Comparison of ENCODE assay signal across 23 cellular contexts in genomic region chr6:161976569-161976968, GRCh38.
DNase-seq lines count a peak whose midpoint lies in the region; ATAC-seq, FAIRE-seq and TF ChIP-seq lines count a peak whose summit lies in the region.
"Had no signal": no experiment of that assay in that cellular context is flagged by ENCODE, and none has a peak within 500 bp of the region (broad histone marks: within the 10 kb centered on the region; RNA-seq: fewer than 3 reads in every experiment).

No MANE protein-coding gene starts in this region.

- H3K4me1 ChIP-seq in HepG2 (ENCODE audit: insufficient read depth, low read length) (no peaks in the 10 kb centered on the region), right lobe of liver (no peaks in the 10 kb centered on the region), K562 (replicated peaks in 1 of 2; ENCODE audit: control insufficient read depth in 2 of 2, insufficient read depth in 2 of 2, low read length in 2 of 2) (no peaks in the 10 kb centered on the region)
- H3K4me1 ChIP-seq: A549; BLaER1 treated with 17β-estradiol and CSF1 and Interleukin-3, amounts not matched to agents 10 nM and 100 nM; Caco-2 had no signal

- DNase-seq in HepG2 (ENCODE audit: low spot score) (no peak), right lobe of liver (no peak), K562 (ENCODE audit: extremely low read depth in 1 of 4, low spot score in 3 of 4) (no peak), NCI-H774 (lab: John Stamatoyannopoulos, UW) (no peak)
- DNase-seq in activated T-cell treated with anti-CD3 and anti-CD28 coated beads, Interleukin-2, amount 50 U/mL, for 48 hours: no peak
- DNase-seq: AML-193; Caco-2; Calu3; CD4-positive, alpha-beta T cell; CD8-positive, alpha-beta T cell; DMS 273 treated with DMSO at 0.1 percent for 48 hours; DMS153; DMS79; DND-41; EL; GDM1 had no signal

- CTCF ChIA-PET in HepG2 (lab: Yijun Ruan, JAX; ENCODE audit: low intra/inter-chr PET ratio, low total read pairs) (no interaction called here), K562 (lab: Yijun Ruan, JAX; ENCODE audit: low intra/inter-chr PET ratio) (no interaction called here)

- TF ChIP-seq EP300 in HepG2 (IDR thresholded peaks at IDR 0.05; ENCODE audit: low read depth in 2 of 2, low read length in 2 of 2) (no peak), HepG2 (CRISPR knock-in tag; IDR thresholded peaks at IDR 0.05; ENCODE audit: borderline replicate concordance) (no peak), K562 (IDR thresholded peaks at IDR 0.05; ENCODE audit: low read length) (no peak)

- intact Hi-C loops in HepG2 (cut with micrococcal nuclease; ENCODE audit: unreplicated experiment): no loop called here
- intact Hi-C loops in right lobe of liver (cut with DNase I): no loop called here
- intact Hi-C loops in K562 (cut with micrococcal nuclease): no loop called here

- H3K79me2 ChIP-seq in HepG2 (ENCODE audit: insufficient read depth, low read length) (no peaks in the 10 kb centered on the region), K562 (ENCODE audit: control insufficient read depth, insufficient read depth, low read length) (no peaks in the 10 kb centered on the region)

- TF ChIP-seq POLR2A in HepG2 (IDR thresholded peaks at IDR 0.05; ENCODE audit: insufficient read depth in 1 of 2, low read depth in 2 of 2, low read length in 2 of 2): no peak
- TF ChIP-seq POLR2A in right lobe of liver (IDR thresholded peaks at IDR 0.05): no peak
- TF ChIP-seq POLR2A in K562 (conservative IDR thresholded peaks at IDR 0.05): no peak

- no peak overlapping the region for H3K27ac ChIP-seq in HepG2 (ENCODE audit: extremely low read length, insufficient read depth, low read length)
- H3K27ac ChIP-seq in right lobe of liver: no peak overlapping the region
- no peak overlapping the region for H3K27ac ChIP-seq in K562 (ENCODE audit: extremely low read depth, low read depth, low read length)
- H3K27ac ChIP-seq: 22Rv1; A549; BLaER1 treated with 17β-estradiol and CSF1 and Interleukin-3, amounts not matched to agents 10 nM and 100 nM; C4-2B had no signal

- H3K9ac ChIP-seq in HepG2 (ENCODE audit: insufficient read depth, low read depth, low read length): no peak overlapping the region
- no peak overlapping the region for H3K9ac ChIP-seq in K562 (ENCODE audit: insufficient read depth in 1 of 2, low read depth in 2 of 2, low read length in 2 of 2)
- H3K9ac ChIP-seq: BLaER1 treated with 17β-estradiol and CSF1 and Interleukin-3, amounts not matched to agents 10 nM and 100 nM had no signal

- BruUV-seq in HepG2 (replicated peaks; lab: Mats Ljungman, UMichigan) (no TSS peak), K562 (replicated peaks; lab: Mats Ljungman, UMichigan) (no TSS peak)

- H3K4me3 ChIP-seq in HepG2 (replicated peaks in 1 of 3; ENCODE audit: insufficient read depth in 1 of 3, low read depth in 2 of 3, low read length in 3 of 3): no peak overlapping the region
- no peak overlapping the region for H3K4me3 ChIP-seq in right lobe of liver
- H3K4me3 ChIP-seq in K562: no peak overlapping the region
- H3K4me3 ChIP-seq: A549; BLaER1 treated with 17β-estradiol and CSF1 and Interleukin-3, amounts not matched to agents 10 nM and 100 nM; GM12878 had no signal

- TF ChIP-seq RAD21 in HepG2 (CRISPR knock-in tag; IDR thresholded peaks at IDR 0.05) (no peak), K562 (CRISPR knock-in tag; conservative IDR thresholded peaks at IDR 0.05 in 1 of 2, IDR thresholded peaks at IDR 0.05 in 1 of 2) (no peak)

- no peaks in the 10 kb centered on the region for H3K9me1 ChIP-seq in K562 (ENCODE audit: control insufficient read depth, insufficient read depth, low read length)

- 0 out of 2 replicates have a peak, but pooled peaks cover 7% of the 10 kb centered on the region for H3K9me3 ChIP-seq in HepG2 (ENCODE audit: low read length)
- no peaks in the 10 kb centered on the region for H3K9me3 ChIP-seq in right lobe of liver
- no peaks in the 10 kb centered on the region for H3K9me3 ChIP-seq in K562 (replicated peaks; ENCODE audit: control insufficient read depth, insufficient read depth, low read depth, low read length)
- H3K9me3 ChIP-seq: A549, Caco-2 had no signal

- WGBS in HepG2 (ENCODE audit: low lambda C conversion rate): 8% methylated on average over 4 of the region's 4 CpGs
- 79% methylated on average over 4 of the region's 4 CpGs for WGBS in right lobe of liver (ENCODE audit: insufficient coverage, low coverage, low lambda C conversion rate, missing lambda C conversion rate)
- WGBS in K562 (ENCODE audit: insufficient coverage, low coverage, missing lambda C conversion rate): 0% methylated on average over 4 of the region's 4 CpGs

- ATAC-seq in HepG2 (no peak), right lobe of liver (no peak), K562 (no peak)
- ATAC-seq: A549; CD8-positive, alpha-beta T cell; GM12878 had no signal

- FAIRE-seq in HepG2 (lab: Jason Lieb, UNC): no peak
- FAIRE-seq in K562 (lab: Jason Lieb, UNC): no peak
- FAIRE-seq: A549, GM12878, GM12892, GM18507 had no signal

- no peaks in the 10 kb centered on the region for H3K36me3 ChIP-seq in HepG2 (replicated peaks in 1 of 2; ENCODE audit: control insufficient read depth in 1 of 2, insufficient read depth in 2 of 2, low read length in 2 of 2)
- no peaks in the 10 kb centered on the region for H3K36me3 ChIP-seq in right lobe of liver
- H3K36me3 ChIP-seq in K562 (ENCODE audit: control insufficient read depth, insufficient read depth, low read length): no peaks in the 10 kb centered on the region
- H3K36me3 ChIP-seq: BLaER1 treated with 17β-estradiol and CSF1 and Interleukin-3, amounts not matched to agents 10 nM and 100 nM had no signal

- H2AFZ ChIP-seq in HepG2 (ENCODE audit: low read length) (no peak overlapping the region), K562 (ENCODE audit: low read depth, low read length) (no peak overlapping the region)

- in situ Hi-C loops in HepG2 (cut with HindIII; ENCODE audit: extremely low pct_ligation_motif_present, low pct_unique_long_range_greater_than_20kb): no loop called here
- in situ Hi-C loops in K562 (cut with MboI): no loop called here

- no peak for TF ChIP-seq CTCF in HepG2 (CRISPR knock-in tag; IDR thresholded peaks at IDR 0.05)
- TF ChIP-seq CTCF in right lobe of liver (IDR thresholded peaks at IDR 0.05): no peak
- TF ChIP-seq CTCF in K562 (IDR thresholded peaks at IDR 0.05 in 2 of 3, conservative IDR thresholded peaks at IDR 0.05 in 1 of 3; ENCODE audit: insufficient read depth in 2 of 3, low read depth in 1 of 3, low read length in 3 of 3): no peak

- H3K27me3 ChIP-seq in HepG2 (ENCODE audit: control insufficient read depth in 1 of 2, insufficient read depth in 2 of 2, low read length in 2 of 2) (no peaks in the 10 kb centered on the region), right lobe of liver (no peaks in the 10 kb centered on the region), K562 (ENCODE audit: control insufficient read depth in 2 of 2, insufficient read depth in 2 of 2, low read length in 2 of 2) (no peaks in the 10 kb centered on the region)
- H3K27me3 ChIP-seq: BLaER1 treated with 17β-estradiol and CSF1 and Interleukin-3, amounts not matched to agents 10 nM and 100 nM had no signal

- POLR2A ChIA-PET in HepG2 (lab: Yijun Ruan, JAX): no interaction called here
- POLR2A ChIA-PET in K562 (lab: Yijun Ruan, JAX): no interaction called here

- H3K4me2 ChIP-seq in HepG2 (ENCODE audit: low read depth, low read length): no peak overlapping the region
- H3K4me2 ChIP-seq in K562 (ENCODE audit: insufficient read depth, low read length): no peak overlapping the region
- H3K4me2 ChIP-seq: A549; BLaER1 treated with 17β-estradiol and CSF1 and Interleukin-3, amounts not matched to agents 10 nM and 100 nM had no signal

- H4K20me1 ChIP-seq in HepG2 (ENCODE audit: insufficient read depth, low read length) (no peaks in the 10 kb centered on the region), K562 (replicated peaks; ENCODE audit: control insufficient read depth, insufficient read depth, low read length) (no peaks in the 10 kb centered on the region)
- H4K20me1 ChIP-seq: BLaER1 treated with 17β-estradiol and CSF1 and Interleukin-3, amounts not matched to agents 10 nM and 100 nM had no signal

TF ChIP-seq in HepG2, 621 proteins besides CTCF, POLR2A, EP300 and RAD21:
- TF ChIP-seq MAFF (IDR thresholded peaks at IDR 0.05; ENCODE audit: low read depth, low read length) (peak; percentile 66), THAP11 (CRISPR knock-in tag; IDR thresholded peaks at IDR 0.05) (no peak), ZNF256 (CRISPR knock-in tag; conservative IDR thresholded peaks at IDR 0.05) (no peak), MAFK (conservative IDR thresholded peaks at IDR 0.05 in 1 of 2, IDR thresholded peaks at IDR 0.05 in 1 of 2; ENCODE audit: low read length in 2 of 2) (peak; percentile 53 to 80; a peak in 3 of 4 replicates)

TF ChIP-seq in K562, 482 proteins besides CTCF, POLR2A, EP300 and RAD21:
- TF ChIP-seq KHSRP (IDR thresholded peaks at IDR 0.05) (no peak), ZNF316 (IDR thresholded peaks at IDR 0.05) (peak; percentile 42; the same call in 1 of the 2 replicates), C11orf30 (IDR thresholded peaks at IDR 0.05; ENCODE audit: low read depth) (peak; percentile 27; the same call in 1 of the 2 replicates)

Comparison
In these comparisons a context has a peak if more than half of its experiments do, and no peak if none do; other contexts are left out.
1. Of the 241 proteins assayed by ChIP-seq in both HepG2 and K562: peak only in HepG2: MAFF and MAFK; only in K562: none; in both: none; in neither: 239.